ENCODE assay signal across 8 cellular contexts in the genomic region with DNA sequence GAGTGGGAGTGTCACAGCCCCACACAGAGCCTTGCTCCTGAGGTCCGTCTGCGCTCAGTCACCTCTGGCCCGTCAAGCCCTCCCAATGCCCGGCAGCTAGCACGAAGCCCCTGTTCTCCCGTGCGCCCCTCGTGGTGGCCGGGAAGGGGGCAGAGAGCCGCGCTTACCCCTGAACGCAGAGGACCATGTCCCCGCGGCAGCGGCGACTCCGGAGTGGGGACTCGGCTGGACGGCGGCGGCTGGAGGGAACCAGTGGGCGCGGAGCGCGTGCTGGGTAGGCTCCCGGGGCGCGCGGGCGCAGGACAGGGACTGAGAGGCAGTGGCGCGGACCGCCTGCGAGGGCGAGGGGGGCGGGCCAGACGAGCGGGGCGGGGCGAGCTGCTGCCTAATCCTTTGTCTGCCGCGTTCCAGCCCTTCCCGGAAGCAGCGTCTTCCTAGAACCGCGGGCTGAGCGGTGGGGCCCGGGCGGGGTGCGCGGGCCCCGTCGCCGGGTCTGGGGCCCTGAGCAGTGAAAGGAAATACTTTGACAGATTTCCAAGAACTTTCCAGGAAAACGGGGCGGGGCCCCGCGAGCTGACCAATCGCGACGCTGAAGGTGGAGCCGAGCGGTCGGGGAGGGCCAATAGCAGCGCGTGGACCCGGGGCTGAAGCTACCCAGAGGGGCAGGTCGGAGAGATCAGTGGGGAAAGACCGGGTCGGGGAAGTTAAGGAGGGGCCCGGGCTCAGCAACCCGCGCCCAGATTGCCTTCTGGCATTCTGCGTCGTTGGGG. TPM values are rescaled to one million over a fixed set of nuclear protein-coding genes. Genes with fewer than 3 reads are reported as not detected.
DNase-seq lines count a peak whose midpoint lies in the region; ATAC-seq, FAIRE-seq and TF ChIP-seq lines count a peak whose summit lies in the region.

A gene with protein sequence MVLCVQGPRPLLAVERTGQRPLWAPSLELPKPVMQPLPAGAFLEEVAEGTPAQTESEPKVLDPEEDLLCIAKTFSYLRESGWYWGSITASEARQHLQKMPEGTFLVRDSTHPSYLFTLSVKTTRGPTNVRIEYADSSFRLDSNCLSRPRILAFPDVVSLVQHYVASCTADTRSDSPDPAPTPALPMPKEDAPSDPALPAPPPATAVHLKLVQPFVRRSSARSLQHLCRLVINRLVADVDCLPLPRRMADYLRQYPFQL (minus strand): TSS at position 311 of the 770 bp plus-strand sequence. CDS start 124 bp downstream, at position 187.

- ATAC-seq in GM21367 (IDR thresholded peaks at IDR 0.05; ENCODE audit: unreplicated experiment), result peak; percentile 52

- intact Hi-C loops in OCI-LY7 (cut with micrococcal nuclease; ENCODE audit: unreplicated experiment), result loop anchor here (5.0 to 10.0 kb wide), 2 partner anchors 59 to 363 kb away; no protein-coding TSS in a partner anchor

- peak; percentile 72 for TF ChIP-seq CTCF in OCI-LY7 (conservative IDR thresholded peaks at IDR 0.05; ENCODE audit: low read length)
- no peak for TF ChIP-seq CTCF in epithelial cell of esophagus (IDR thresholded peaks at IDR 0.05; ENCODE audit: insufficient read depth, low read depth, low read length, missing control alignments)

- no peaks in the 10 kb centered on the region for H3K9me3 ChIP-seq in OCI-LY7 (ENCODE audit: low read length)

- peak; percentile 46 for FAIRE-seq in HTR-8/SVneo (lab: Jason Lieb, UNC)

- POLR2A ChIA-PET in OCI-LY7 (lab: Charles Lee), result interaction anchor here (0.7 to 1.0 kb wide), 3 partner anchors 9 to 43 kb away, joined by 3 read pairs; no protein-coding TSS in a partner anchor

- BruUV-seq in OCI-LY7 (replicated peaks; lab: Mats Ljungman, UMichigan), result no TSS peak

- H3K9me2 ChIP-seq in OCI-LY7 (ENCODE audit: insufficient read depth, low read length), result no peaks in the 10 kb centered on the region

- peak within 1 kb of the TSS; percentile 68 for H3K4me3 ChIP-seq in OCI-LY7 (ENCODE audit: low read depth, low read length, poor library complexity, severe bottlenecking)
- H3K4me3 ChIP-seq in epithelial cell of esophagus (ENCODE audit: low read length), result peak within 1 kb of the TSS; percentile 67

- H4K20me1 ChIP-seq in OCI-LY7 (ENCODE audit: insufficient read depth, low read length), result no peaks in the 10 kb centered on the region

- H3K27ac ChIP-seq in OCI-LY7 (ENCODE audit: low read depth, low read length, poor library complexity, severe bottlenecking), result no peak within 1 kb of the TSS

- peaks cover 7% of the 10 kb centered on the region for H3K4me1 ChIP-seq in OCI-LY7 (ENCODE audit: insufficient read depth, low read length, poor library complexity, severe bottlenecking)

- H2AFZ ChIP-seq in OCI-LY7 (ENCODE audit: low read length), result peak within 1 kb of the TSS; percentile 66

- CTCF ChIA-PET in OCI-LY7 (lab: Charles Lee; ENCODE audit: unreplicated experiment), result interaction anchor here (0.6 to 1.7 kb wide), 2 partner anchors 41 to 52 kb away, joined by 3 read pairs; no protein-coding TSS in a partner anchor

- no peaks in the 10 kb centered on the region for H3K36me3 ChIP-seq in OCI-LY7 (ENCODE audit: insufficient read depth, low read length)

- DNase-seq in DMS 273 treated with DMSO at 0.1 percent for 48 hours (lab: John Stamatoyannopoulos, UW) (peak; percentile 89), HTR-8/SVneo (ENCODE audit: insufficient read length, low spot score) (peak; percentile 89), OCI-LY7 (ENCODE audit: low spot score) (peak; percentile 78), activated T-cell treated with anti-CD3 and anti-CD28 coated beads for 1 hour (ENCODE audit: low read depth) (peak; percentile 82), epithelial cell of esophagus (ENCODE audit: low read depth) (peak; percentile 95), mucosa of gallbladder (ENCODE audit: low spot score) (peak; percentile 94)
- peak; percentile 92 to 93 for DNase-seq in stimulated activated CD8-positive, alpha-beta memory T cell treated with anti-CD3 and anti-CD28 coated beads, Interleukin-4, amount 100 ng/mL, for 4 hours (ENCODE audit: low read depth in 2 of 2, low spot score in 1 of 2)

- no peaks in the 10 kb centered on the region for H3K79me2 ChIP-seq in OCI-LY7 (ENCODE audit: insufficient read depth, low read depth, low read length)

- peak within 1 kb of the TSS; percentile 90 for H3K4me2 ChIP-seq in OCI-LY7 (ENCODE audit: low read length)

RNA-seq across cellular contexts. Expression of the gene that starts here (rescaled TPM):
- 0.05 TPM in 1 of 2 replicates, not detected in the other for total RNA-seq in OCI-LY7 (2014; rRNA removed; shearing (Covaris generic))
- total RNA-seq in OCI-LY7 (2022), result not detected in 2 replicates
- total RNA-seq in mucosa of gallbladder, result 6.2 TPM

Comparison
In these comparisons a context has a peak if more than half of its experiments do, and no peak if none do; other contexts are left out.
1. Peak in DNase-seq, H3K4me3 ChIP-seq and H3K4me2 ChIP-seq in OCI-LY7; RNA of the gene not detected or under 1 TPM.